ENCODE assay signal across 22 cellular contexts in genomic region chr11:125542709-125543108, GRCh38.
"Had no signal": no experiment of that assay in that cellular context is flagged by ENCODE, and none has a peak within 500 bp of the region (broad histone marks: within the 10 kb centered on the region; RNA-seq: fewer than 3 reads in every experiment).

No MANE protein-coding gene starts in this region.

- H3K27ac ChIP-seq: dorsolateral prefrontal cortex, gastrocnemius medialis, heart right ventricle, left ventricle myocardium inferior, lower lobe of right lung, neural progenitor cell, ovary, uterus had no signal

- H3K4me3 ChIP-seq: dorsolateral prefrontal cortex, gastrocnemius medialis, heart right ventricle, left ventricle myocardium inferior, lower lobe of right lung, neural progenitor cell, ovary, smooth muscle cell, uterus had no signal

- H3K9me3 ChIP-seq: gastrocnemius medialis, lower lobe of right lung, ovary, uterus had no signal

- H3K36me3 ChIP-seq: gastrocnemius medialis, heart right ventricle, left ventricle myocardium inferior, lower lobe of right lung, neural progenitor cell, ovary, uterus had no signal

- H3K4me1 ChIP-seq: gastrocnemius medialis, heart right ventricle, left ventricle myocardium inferior, lower lobe of right lung, neural progenitor cell, uterus had no signal

- DNase-seq: cortex of kidney; dorsolateral prefrontal cortex; effector CD8-positive, alpha-beta T cell; gastrocnemius medialis; heart right ventricle; hypothalamus; islet precursor cell; left cardiac atrium; left ventricle myocardium inferior; lower lobe of right lung; midbrain; nucleus accumbens; ovary; right cardiac atrium; stimulated activated CD4-positive, alpha-beta T cell treated with anti-CD3 and anti-CD28 coated beads, Interleukin-2, amount 100 ng/mL, for 48 hours; stimulated activated naive CD4-positive, alpha-beta T cell treated with Interleukin-2 at 50 U/mL for 16 hours; trophoblast cell; uterus had no signal

- H3K27me3 ChIP-seq: dorsolateral prefrontal cortex, gastrocnemius medialis, heart right ventricle, neural progenitor cell, ovary, uterus had no signal

- ATAC-seq: esophagus mucosa; gastrocnemius medialis; heart right ventricle; left cardiac atrium; lower lobe of right lung; natural killer cell treated with Interleukin-12 subunit alpha and Interleukin-12 subunit beta and Interleukin-15 and Interleukin-18, amount 100 ng/mL, for 72 hours; right cardiac atrium had no signal
